Comparison of ENCODE assay signal across 15 cellular contexts in genomic region chr3:190738756-190739155, GRCh38.
DNase-seq lines count a peak whose midpoint lies in the region; ATAC-seq and TF ChIP-seq lines count a peak whose summit lies in the region.
"Had no signal": no experiment of that assay in that cellular context is flagged by ENCODE, and none has a peak within 500 bp of the region (broad histone marks: within the 10 kb centered on the region; RNA-seq: fewer than 3 reads in every experiment).

No MANE protein-coding gene starts in this region.

- no peaks in the 10 kb centered on the region for H3F3A ChIP-seq in smooth muscle cell (ENCODE audit: low read depth)

- H3K4me3 ChIP-seq in adipocyte (ENCODE audit: low read length) (no peak overlapping the region), fibroblast of the aortic adventitia (ENCODE audit: low read depth, low read length) (no peak overlapping the region), smooth muscle cell (no peak overlapping the region), Peyer's patch (no peak overlapping the region)
- H3K4me3 ChIP-seq: HAP-1 had no signal

- H3K9me3 ChIP-seq in adipocyte (ENCODE audit: control insufficient read depth, low read length) = no peaks in the 10 kb centered on the region
- no peaks in the 10 kb centered on the region for H3K9me3 ChIP-seq in smooth muscle cell (replicated peaks; ENCODE audit: low read depth)
- no peaks in the 10 kb centered on the region for H3K9me3 ChIP-seq in Peyer's patch
- H3K9me3 ChIP-seq: HAP-1 had no signal

- H3K4me2 ChIP-seq in smooth muscle cell = no peak overlapping the region

- no peaks in the 10 kb centered on the region for H3K79me2 ChIP-seq in smooth muscle cell (ENCODE audit: low read depth)

- 74% methylated on average over 2 of the region's 2 CpGs for WGBS in smooth muscle cell (ENCODE audit: low lambda C conversion rate)

- H3K36me3 ChIP-seq in adipocyte (ENCODE audit: control insufficient read depth, insufficient read depth, low read length, severe bottlenecking) (no peaks in the 10 kb centered on the region), smooth muscle cell (ENCODE audit: low read depth) (no peaks in the 10 kb centered on the region), Peyer's patch (no peaks in the 10 kb centered on the region)
- H3K36me3 ChIP-seq: HAP-1 had no signal

- TF ChIP-seq POLR2A in Peyer's patch (IDR thresholded peaks at IDR 0.05) = no peak

- H3K4me1 ChIP-seq in adipocyte (ENCODE audit: control insufficient read depth, insufficient read depth, low read length) (no peaks in the 10 kb centered on the region), smooth muscle cell (ENCODE audit: low read depth) (no peaks in the 10 kb centered on the region), Peyer's patch (no peaks in the 10 kb centered on the region)

- ATAC-seq in HG03159 (IDR thresholded peaks at IDR 0.05; ENCODE audit: unreplicated experiment) = no peak

- H2AFZ ChIP-seq in smooth muscle cell (ENCODE audit: low read depth) = no peak overlapping the region

- peak; percentile 51 for DNase-seq in adipocyte (ENCODE audit: low read depth)
- peak; percentile 62 for DNase-seq in fibroblast of the aortic adventitia (ENCODE audit: low read depth)
- DNase-seq in smooth muscle cell (lab: John Stamatoyannopoulos, UW; ENCODE audit: unreplicated experiment) = no peak
- no peak for DNase-seq in Peyer's patch
- DNase-seq in activated CD8-positive, alpha-beta memory T cell treated with anti-CD3 and anti-CD28 coated beads, Interleukin-2, amount 50 U/mL, for 4 hours = no peak
- DNase-seq: C1 segment of cervical spinal cord; Calu3; CD4-positive, alpha-beta memory T cell; COR-L47; DMS153; DND-41; GOT3; HFFc6 had no signal

- H4K20me1 ChIP-seq in smooth muscle cell (ENCODE audit: low read depth) = no peaks in the 10 kb centered on the region

- H3K9ac ChIP-seq in adipocyte (ENCODE audit: low read length) (no peak overlapping the region), smooth muscle cell (ENCODE audit: low read depth) (peak overlapping the region; percentile 42)

- no peak overlapping the region for H3K27ac ChIP-seq in smooth muscle cell (ENCODE audit: low read depth)
- H3K27ac ChIP-seq in Peyer's patch = no peak overlapping the region

- no peaks in the 10 kb centered on the region for H3K27me3 ChIP-seq in adipocyte (replicated peaks; ENCODE audit: control insufficient read depth, insufficient read depth, low read length)
- peaks cover 23% of the 10 kb centered on the region for H3K27me3 ChIP-seq in smooth muscle cell (ENCODE audit: low read depth)
- H3K27me3 ChIP-seq in Peyer's patch = no peaks in the 10 kb centered on the region

- TF ChIP-seq CTCF in fibroblast of the aortic adventitia (IDR thresholded peaks at IDR 0.05; ENCODE audit: insufficient read depth, low read length) (no peak), smooth muscle cell (IDR thresholded peaks at IDR 0.05; ENCODE audit: borderline replicate concordance, insufficient read depth, poor library complexity, severe bottlenecking) (no peak), Peyer's patch (IDR thresholded peaks at IDR 0.05) (no peak)

Comparison
In these comparisons a context has a peak if more than half of its experiments do, and no peak if none do; other contexts are left out.
1. DNase-seq: peak in adipocyte (single experiment) and fibroblast of the aortic adventitia (single experiment); none in smooth muscle cell (single experiment), Peyer's patch (0 of 3) and activated CD8-positive, alpha-beta memory T cell treated with anti-CD3 and anti-CD28 coated beads, Interleukin-2, amount 50 U/mL, for 4 hours (single experiment).